In the genomic region with DNA sequence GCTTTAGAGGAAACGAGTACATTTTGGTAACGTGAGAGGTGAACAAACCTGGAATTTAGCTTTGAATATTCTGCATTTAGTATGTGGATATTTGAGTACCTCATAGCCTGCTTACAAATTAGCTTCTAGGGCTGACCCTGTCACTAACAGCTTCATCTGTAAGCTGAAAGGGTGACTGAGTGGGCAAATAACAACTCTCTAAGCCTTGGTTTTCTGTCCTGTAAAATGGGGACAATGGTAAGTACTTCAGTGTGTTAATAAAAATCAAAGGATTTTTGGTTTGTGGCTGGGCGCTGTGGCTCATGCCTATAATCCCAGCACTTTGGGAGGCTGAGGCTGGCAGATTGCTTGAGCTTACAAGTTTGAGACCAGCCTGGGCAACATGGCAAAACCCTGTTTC, we compare ENCODE assay signal across 35 cellular contexts. TPM values are rescaled to one million over a fixed set of nuclear protein-coding genes. Genes with fewer than 3 reads are reported as not detected.
"Had no signal": no experiment of that assay in that cellular context is flagged by ENCODE, and none has a peak within 500 bp of the region (broad histone marks: within the 10 kb centered on the region; RNA-seq: fewer than 3 reads in every experiment).

No MANE protein-coding gene starts in this region.

- DNase-seq: hypothalamus; immature natural killer cell; kidney; left colon; left lung; lower lobe of right lung; mammary epithelial cell; mesendoderm; naive B cell; natural killer cell; nephron progenitor cell; occipital lobe; psoas muscle; stimulated activated CD4-positive, alpha-beta T cell treated with anti-CD3 and anti-CD28 coated beads, Interleukin-2, amount 100 ng/mL, for 24 hours; stimulated activated CD4-positive, alpha-beta T cell treated with anti-CD3 and anti-CD28 coated beads, Interleukin-4, amount 100 ng/mL, for 1 hour; stimulated activated naive B cell treated with anti-CD40 and anti-IgM and Interleukin-4, amounts not matched to agents 10 μg/mL and 1 μg/mL and 100 μg/mL, for 72 hours; stimulated activated naive CD8-positive, alpha-beta T cell treated with anti-CD3 and anti-CD28 coated beads, Interleukin-15, Interleukin-2, amounts not matched to agents 100 U/mL and 50 U/mL, for 24 hours; stomach; testis; thyroid gland; transverse colon; upper lobe of left lung had no signal

- H3K27ac ChIP-seq: left lung, lower lobe of right lung, neural progenitor cell, neutrophil, parathyroid adenoma, psoas muscle, stomach, testis, thyroid gland, transverse colon, upper lobe of left lung, vagina had no signal

- H3K4me1 ChIP-seq: left lung, lower lobe of right lung, parathyroid adenoma, psoas muscle, testis had no signal

- H3K4me1 Mint-ChIP-seq: mesothelial cell of epicardium, natural killer cell, nephron progenitor cell had no signal

- FAIRE-seq: islet of Langerhans, kidney had no signal

- H3K4me3 Mint-ChIP-seq: immature natural killer cell; mesothelial cell of epicardium; naive B cell; natural killer cell; nephron progenitor cell; neural progenitor cell; stimulated activated naive B cell treated with anti-CD40 and anti-IgM and Interleukin-4, amounts not matched to agents 10 μg/mL and 1 μg/mL and 100 μg/mL, for 72 hours had no signal

- H2AFZ ChIP-seq: neural progenitor cell, parathyroid adenoma had no signal

- H3K9me3 ChIP-seq: left lung, lower lobe of right lung, neutrophil, psoas muscle, right lobe of liver, stomach, testis, thyroid gland, transverse colon, upper lobe of left lung, vagina had no signal

- H3K27me3 Mint-ChIP-seq: naive B cell; stimulated activated naive B cell treated with anti-CD40 and anti-IgM and Interleukin-4, amounts not matched to agents 10 μg/mL and 1 μg/mL and 100 μg/mL, for 72 hours had no signal

- H3K9me3 Mint-ChIP-seq: natural killer cell, nephron progenitor cell, neural progenitor cell had no signal

- H3K79me2 ChIP-seq: parathyroid adenoma had no signal

- H3K27me3 ChIP-seq: left lung, neural progenitor cell, neutrophil, right lobe of liver, stomach, testis, thyroid gland, transverse colon, upper lobe of left lung, vagina had no signal

- H3K36me3 ChIP-seq: neural progenitor cell had no signal

- H3K27ac Mint-ChIP-seq: immature natural killer cell; mesothelial cell of epicardium; naive B cell; natural killer cell; nephron progenitor cell; stimulated activated naive B cell treated with anti-CD40 and anti-IgM and Interleukin-4, amounts not matched to agents 10 μg/mL and 1 μg/mL and 100 μg/mL, for 72 hours had no signal

- H3K4me3 ChIP-seq: left lung, lower lobe of right lung, neural progenitor cell, psoas muscle, right lobe of liver, smooth muscle cell, stomach, testis, thyroid gland, transverse colon, upper lobe of left lung, vagina had no signal

- H3K9ac ChIP-seq: neural progenitor cell, parathyroid adenoma had no signal

- H3K4me2 ChIP-seq: neural progenitor cell, smooth muscle cell had no signal

- ATAC-seq: left lung; lower lobe of right lung; natural killer cell; psoas muscle; stimulated activated naive B cell treated with anti-CD40 and anti-IgM and Interleukin-4, amounts not matched to agents 10 μg/mL and 1 μg/mL and 100 μg/mL, for 72 hours; stimulated activated naive CD8-positive, alpha-beta T cell treated with anti-CD3 and anti-CD28 coated beads, Interleukin-15, Interleukin-2, amounts not matched to agents 100 U/mL and 50 U/mL, for 24 hours had no signal

RNA-seq across cellular contexts. Expression of gene GUCA1B, which starts 8.5 kb away (rescaled TPM):
- total RNA-seq: occipital lobe, vagina had no signal

RNA-seq across cellular contexts. Expression of gene GUCA1A, which starts 30.1 kb away (rescaled TPM):
- total RNA-seq: kidney, left colon, liver, lower lobe of right lung, mammary epithelial cell, mononuclear cell, natural killer cell, osteocyte, posterior vena cava, psoas muscle, right lobe of liver, skeletal muscle tissue, stomach, thyroid gland, transverse colon, upper lobe of left lung, vagina had no signal
- polyA plus RNA-seq: immature natural killer cell, liver, mammary epithelial cell, psoas muscle had no signal
